ENCODE assay signal across 8 cellular contexts in the genomic region with DNA sequence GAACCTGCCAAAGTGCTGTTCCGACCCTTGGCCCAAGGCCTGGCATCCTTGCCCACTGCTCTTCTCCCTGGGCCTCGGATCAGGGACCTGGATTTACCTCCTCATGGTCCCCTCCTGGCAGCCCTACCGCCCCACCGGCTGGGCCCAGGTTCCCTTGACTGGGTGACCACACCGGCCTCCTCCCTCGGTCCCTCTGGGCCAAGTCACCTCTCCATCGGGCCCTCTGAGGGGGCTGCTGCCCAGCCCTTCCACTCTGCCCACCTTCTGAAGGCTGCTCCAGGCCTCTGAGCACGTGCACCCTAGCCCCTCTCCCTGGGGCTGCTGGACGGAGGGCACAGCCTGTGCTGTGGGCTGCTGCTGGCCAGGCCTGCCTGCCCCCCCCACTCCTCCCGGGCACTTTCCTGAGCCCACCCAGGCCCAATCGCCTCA. TPM values are rescaled to one million over a fixed set of nuclear protein-coding genes. Genes with fewer than 3 reads are reported as not detected.
DNase-seq lines count a peak whose midpoint lies in the region; ATAC-seq, FAIRE-seq and TF ChIP-seq lines count a peak whose summit lies in the region.

No MANE protein-coding gene starts in this region.

- peak overlapping the region; percentile 80 for H3K27ac Mint-ChIP-seq in MCF 10A (ENCODE audit: low read depth, unreplicated experiment)

- TF ChIP-seq CTCF in A549 (IDR thresholded peaks at IDR 0.05) (no peak), MCF 10A (IDR thresholded peaks at IDR 0.05; ENCODE audit: unreplicated experiment) (no peak)

- peak overlapping the region; percentile 100 for H3K4me3 ChIP-seq in A549
- H3K4me3 ChIP-seq in mononuclear cell (ENCODE audit: low read length): peak overlapping the region; percentile 69

- 39% methylated on average over 8 of the region's 11 CpGs for WGBS in A549 (ENCODE audit: missing lambda C conversion rate)

- no peak for FAIRE-seq in A549 (lab: Jason Lieb, UNC)

- peak overlapping the region; percentile 98 for H3K4me2 ChIP-seq in A549

- DNase-seq in A549 (ENCODE audit: low read depth in 1 of 2, low spot score in 1 of 2) (no peak), MCF 10A (ENCODE audit: unreplicated experiment) (no peak), GM03348 (ENCODE audit: low spot score) (no peak), NCI-H1048 (lab: John Stamatoyannopoulos, UW) (no peak), SIG-M5 treated with dmso at 0.1 percent for 504 hours (lab: John Stamatoyannopoulos, UW; ENCODE audit: unreplicated experiment) (no peak), AG08396 (ENCODE audit: low spot score) (no peak)

- H3K4me1 Mint-ChIP-seq in MCF 10A (ENCODE audit: insufficient read depth, unreplicated experiment): peaks cover 6% of the 10 kb centered on the region

- peaks cover 11% of the 10 kb centered on the region; the same call in 2 of the 3 replicates for H3K9me3 ChIP-seq in A549
- peaks cover 8% of the 10 kb centered on the region for H3K9me3 ChIP-seq in mononuclear cell (ENCODE audit: low read depth, low read length)

- H3K27ac ChIP-seq in A549: peak overlapping the region; percentile 98 to 99

- CTCF ChIA-PET in A549 (lab: Yijun Ruan, JAX): no interaction called here
- CTCF ChIA-PET in MCF 10A (lab: Yijun Ruan, JAX): no interaction called here

- no peak for TF ChIP-seq RAD21 in A549 (conservative IDR thresholded peaks at IDR 0.05 in 1 of 2, IDR thresholded peaks at IDR 0.05 in 1 of 2)

- H3K4me3 Mint-ChIP-seq in MCF 10A (ENCODE audit: unreplicated experiment): peak overlapping the region; percentile 88

- ATAC-seq in A549 (peak; percentile 19 to 44; a peak in 5 of 6 replicates), HG02852 (IDR thresholded peaks at IDR 0.05; ENCODE audit: unreplicated experiment) (peak; percentile 5)

- no peak for TF ChIP-seq POLR2A in A549 (IDR thresholded peaks at IDR 0.05; ENCODE audit: low read length)

- H3K27me3 Mint-ChIP-seq in MCF 10A (ENCODE audit: insufficient read depth, unreplicated experiment): no peaks in the 10 kb centered on the region

- BruUV-seq in MCF 10A (replicated peaks; lab: Mats Ljungman, UMichigan): no TSS peak

- H3K4me1 ChIP-seq in A549: peaks cover 6% of the 10 kb centered on the region; the same call in 1 of the 3 replicates
- H3K4me1 ChIP-seq in mononuclear cell (ENCODE audit: insufficient read depth, low read length): peaks cover 18% of the 10 kb centered on the region

- intact Hi-C loops in MCF 10A (cut with micrococcal nuclease): loop anchor here (2.0 kb wide), 1 partner anchor 55 kb away; a partner anchor contains a TSS

- POLR2A ChIA-PET in A549 (lab: Yijun Ruan, JAX): no interaction called here
- POLR2A ChIA-PET in MCF 10A (lab: Yijun Ruan, JAX): no interaction called here

- peaks cover 9% of the 10 kb centered on the region for H3K9me3 Mint-ChIP-seq in MCF 10A (ENCODE audit: unreplicated experiment)

- H3K27me3 ChIP-seq in mononuclear cell (ENCODE audit: insufficient read depth, low read length): no peaks in the 10 kb centered on the region

- no peaks in the 10 kb centered on the region for H3K36me3 Mint-ChIP-seq in MCF 10A (ENCODE audit: insufficient read depth, unreplicated experiment)

- TF ChIP-seq EP300 in A549 (IDR thresholded peaks at IDR 0.05): no peak

TF ChIP-seq in A549, 52 proteins besides CTCF, POLR2A, EP300 and RAD21:
- TF ChIP-seq KDM1A (IDR thresholded peaks at IDR 0.05; ENCODE audit: low read depth): no peak
- no peak for TF ChIP-seq HOXB13 (CRISPR knock-in tag; IDR thresholded peaks at IDR 0.05; ENCODE audit: low read depth)
- no peak for TF ChIP-seq JUN (IDR thresholded peaks at IDR 0.05)
- no peak for TF ChIP-seq CBX2 (IDR thresholded peaks at IDR 0.05; ENCODE audit: borderline replicate concordance, low read depth)
- TF ChIP-seq, protein P1, sequence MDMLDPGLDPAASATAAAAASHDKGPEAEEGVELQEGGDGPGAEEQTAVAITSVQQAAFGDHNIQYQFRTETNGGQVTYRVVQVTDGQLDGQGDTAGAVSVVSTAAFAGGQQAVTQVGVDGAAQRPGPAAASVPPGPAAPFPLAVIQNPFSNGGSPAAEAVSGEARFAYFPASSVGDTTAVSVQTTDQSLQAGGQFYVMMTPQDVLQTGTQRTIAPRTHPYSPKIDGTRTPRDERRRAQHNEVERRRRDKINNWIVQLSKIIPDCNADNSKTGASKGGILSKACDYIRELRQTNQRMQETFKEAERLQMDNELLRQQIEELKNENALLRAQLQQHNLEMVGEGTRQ (IDR thresholded peaks at IDR 0.05): no peak
- TF ChIP-seq SMC3 (IDR thresholded peaks at IDR 0.05): no peak
- no peak for TF ChIP-seq FOSB (CRISPR knock-in tag; IDR thresholded peaks at IDR 0.05)
- TF ChIP-seq, protein P2, sequence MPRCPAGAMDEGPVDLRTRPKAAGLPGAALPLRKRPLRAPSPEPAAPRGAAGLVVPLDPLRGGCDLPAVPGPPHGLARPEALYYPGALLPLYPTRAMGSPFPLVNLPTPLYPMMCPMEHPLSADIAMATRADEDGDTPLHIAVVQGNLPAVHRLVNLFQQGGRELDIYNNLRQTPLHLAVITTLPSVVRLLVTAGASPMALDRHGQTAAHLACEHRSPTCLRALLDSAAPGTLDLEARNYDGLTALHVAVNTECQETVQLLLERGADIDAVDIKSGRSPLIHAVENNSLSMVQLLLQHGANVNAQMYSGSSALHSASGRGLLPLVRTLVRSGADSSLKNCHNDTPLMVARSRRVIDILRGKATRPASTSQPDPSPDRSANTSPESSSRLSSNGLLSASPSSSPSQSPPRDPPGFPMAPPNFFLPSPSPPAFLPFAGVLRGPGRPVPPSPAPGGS (IDR thresholded peaks at IDR 0.05): no peak
- TF ChIP-seq HOXA7 (CRISPR knock-in tag; IDR thresholded peaks at IDR 0.05): no peak
- TF ChIP-seq, protein P3, sequence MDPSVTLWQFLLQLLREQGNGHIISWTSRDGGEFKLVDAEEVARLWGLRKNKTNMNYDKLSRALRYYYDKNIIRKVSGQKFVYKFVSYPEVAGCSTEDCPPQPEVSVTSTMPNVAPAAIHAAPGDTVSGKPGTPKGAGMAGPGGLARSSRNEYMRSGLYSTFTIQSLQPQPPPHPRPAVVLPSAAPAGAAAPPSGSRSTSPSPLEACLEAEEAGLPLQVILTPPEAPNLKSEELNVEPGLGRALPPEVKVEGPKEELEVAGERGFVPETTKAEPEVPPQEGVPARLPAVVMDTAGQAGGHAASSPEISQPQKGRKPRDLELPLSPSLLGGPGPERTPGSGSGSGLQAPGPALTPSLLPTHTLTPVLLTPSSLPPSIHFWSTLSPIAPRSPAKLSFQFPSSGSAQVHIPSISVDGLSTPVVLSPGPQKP (IDR thresholded peaks at IDR 0.05; ENCODE audit: low read depth, low read length): no peak

RNA-seq across cellular contexts. Expression of a gene that starts 9.3 kb away (rescaled TPM):
- polyA plus RNA-seq in A549 (2011; rRNA removed) (not detected in 2 replicates), A549 (2017; fragmentation: RNase III; extraction: RNeasy Plus Mini Kit Qiagen cat#74134 plus additional on column Dnase treatment) (not detected in 3 replicates)
- polyA plus RNA-seq in A549 (2012; cell fraction: cytosol; rRNA removed): 0.09 TPM in 1 of 2 replicates, not detected in the other
- polyA plus RNA-seq in A549 (2012; cell fraction: nucleus; rRNA removed): 0.17 TPM in 1 of 2 replicates, not detected in the other
- polyA minus RNA-seq in A549 (2011; rRNA and poly(A)+ RNA removed): not detected in 2 replicates
- total RNA-seq in MCF 10A (2022) (not detected in 2 replicates), mononuclear cell (0.63 TPM)

RNA-seq across cellular contexts. Expression of a gene that starts 55.6 kb away (rescaled TPM):
- polyA plus RNA-seq in A549 (2011; rRNA removed) (4.4 and 6.6 TPM in 2 replicates), A549 (2017; fragmentation: RNase III; extraction: RNeasy Plus Mini Kit Qiagen cat#74134 plus additional on column Dnase treatment) (14.7 to 17.4 TPM (median 16.4 TPM) in 3 replicates)
- 14.3 and 19.8 TPM in 2 replicates for polyA plus RNA-seq in A549 (2012; cell fraction: cytosol; rRNA removed)
- 29.8 and 31.3 TPM in 2 replicates for polyA plus RNA-seq in A549 (2012; cell fraction: nucleus; rRNA removed)
- polyA minus RNA-seq in A549 (2011; rRNA and poly(A)+ RNA removed): 4.5 and 5.9 TPM in 2 replicates
- total RNA-seq in MCF 10A (2022) (10.3 and 12.6 TPM in 2 replicates), mononuclear cell (4.2 TPM)
